Comparison of ENCODE assay signal across 10 cellular contexts in the genomic region with DNA sequence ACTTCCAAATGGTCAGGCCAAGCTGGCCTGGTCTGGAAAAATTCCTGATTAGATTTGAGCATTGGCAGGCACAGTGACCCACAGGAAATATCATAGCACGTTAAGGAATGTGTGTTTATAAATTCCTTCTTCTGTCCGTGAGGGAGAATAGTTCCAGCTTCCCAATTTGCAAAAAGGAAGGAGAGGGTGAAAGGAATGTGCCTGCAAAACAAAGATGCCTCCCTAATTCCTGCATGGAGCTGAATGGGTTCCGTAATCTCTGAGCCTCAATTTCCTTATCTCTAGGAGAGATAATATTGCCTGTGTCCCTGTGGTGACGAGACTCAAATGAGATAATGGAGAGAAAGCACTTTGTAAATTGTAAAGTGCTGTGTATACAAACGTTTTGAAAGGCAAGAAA.
DNase-seq lines count a peak whose midpoint lies in the region; ATAC-seq and TF ChIP-seq lines count a peak whose summit lies in the region.
"Had no signal": no experiment of that assay in that cellular context is flagged by ENCODE, and none has a peak within 500 bp of the region (broad histone marks: within the 10 kb centered on the region; RNA-seq: fewer than 3 reads in every experiment).

No MANE protein-coding gene starts in this region.

- H3K9me3 ChIP-seq in esophagus muscularis mucosa (no peaks in the 10 kb centered on the region), neural cell (ENCODE audit: low read length) (no peaks in the 10 kb centered on the region)
- no peaks in the 10 kb centered on the region for H3K9me3 ChIP-seq in effector memory CD4-positive, alpha-beta T cell (ENCODE audit: control insufficient read depth, low read length)
- no peaks in the 10 kb centered on the region for H3K9me3 ChIP-seq in naive thymus-derived CD4-positive, alpha-beta T cell (ENCODE audit: control insufficient read depth in 2 of 3, low read length in 3 of 3)

- no peak for TF ChIP-seq CTCF in esophagus muscularis mucosa (IDR thresholded peaks at IDR 0.05)
- no peak for TF ChIP-seq CTCF in neural cell (IDR thresholded peaks at IDR 0.05; ENCODE audit: poor library complexity, severe bottlenecking)

- TF ChIP-seq EP300 in esophagus muscularis mucosa (IDR thresholded peaks at IDR 0.05), result no peak
- TF ChIP-seq EP300 in neural cell (conservative IDR thresholded peaks at IDR 0.05; ENCODE audit: poor library complexity, severe bottlenecking), result no peak

- no peak overlapping the region for H3K9ac ChIP-seq in neural cell (ENCODE audit: low read length)

- H3K36me3 ChIP-seq in esophagus muscularis mucosa (no peaks in the 10 kb centered on the region), neural cell (ENCODE audit: insufficient read depth, low read length) (no peaks in the 10 kb centered on the region)
- no peaks in the 10 kb centered on the region for H3K36me3 ChIP-seq in effector memory CD4-positive, alpha-beta T cell (ENCODE audit: control insufficient read depth, insufficient read depth, low read length)
- H3K36me3 ChIP-seq in naive thymus-derived CD4-positive, alpha-beta T cell (ENCODE audit: control insufficient read depth in 2 of 3, insufficient read depth in 3 of 3, low read length in 3 of 3), result no peaks in the 10 kb centered on the region

- no peaks in the 10 kb centered on the region for H4K20me1 ChIP-seq in neural cell (ENCODE audit: insufficient read depth)

- no peak overlapping the region for H3K4me3 ChIP-seq in esophagus muscularis mucosa
- no peak overlapping the region for H3K4me3 ChIP-seq in neural cell (ENCODE audit: low read length)
- no peak overlapping the region for H3K4me3 ChIP-seq in effector memory CD4-positive, alpha-beta T cell (ENCODE audit: insufficient read depth, low read depth, low read length, poor library complexity, severe bottlenecking)
- no peak overlapping the region for H3K4me3 ChIP-seq in naive thymus-derived CD4-positive, alpha-beta T cell (ENCODE audit: low read length)

- H3K9me3 Mint-ChIP-seq in naive thymus-derived CD4-positive, alpha-beta T cell, result no peaks in the 10 kb centered on the region
- H3K9me3 Mint-ChIP-seq: activated naive CD8-positive, alpha-beta T cell treated with anti-CD3 and anti-CD28 coated beads, Interleukin-2, amount 50 U/mL, for 24 hours; CD4-positive, alpha-beta T cell had no signal

- no peak for TF ChIP-seq RAD21 in neural cell (conservative IDR thresholded peaks at IDR 0.05)

- H3K27me3 ChIP-seq in esophagus muscularis mucosa (no peaks in the 10 kb centered on the region), neural cell (ENCODE audit: insufficient read depth, low read depth, low read length) (no peaks in the 10 kb centered on the region)
- no peaks in the 10 kb centered on the region for H3K27me3 ChIP-seq in effector memory CD4-positive, alpha-beta T cell (replicated peaks; ENCODE audit: control insufficient read depth, insufficient read depth, low read length, poor library complexity, severe bottlenecking)
- H3K27me3 ChIP-seq in naive thymus-derived CD4-positive, alpha-beta T cell (ENCODE audit: control insufficient read depth in 2 of 2, insufficient read depth in 2 of 2, low read length in 2 of 2), result no peaks in the 10 kb centered on the region

- intact Hi-C loops in esophagus muscularis mucosa (cut with DNase I), result no loop called here
- intact Hi-C loops in naive thymus-derived CD4-positive, alpha-beta T cell (cut with micrococcal nuclease), result no loop called here

- H3F3A ChIP-seq in neural cell (ENCODE audit: insufficient read depth, low read length, poor library complexity, severe bottlenecking), result no peaks in the 10 kb centered on the region

- TF ChIP-seq POLR2A in esophagus muscularis mucosa (IDR thresholded peaks at IDR 0.05; ENCODE audit: low read depth), result no peak

- H3K9me2 ChIP-seq in neural cell (ENCODE audit: insufficient read depth, low read length), result no peaks in the 10 kb centered on the region

- no peaks in the 10 kb centered on the region for H3K79me2 ChIP-seq in neural cell (replicated peaks; ENCODE audit: insufficient read depth, low read length)

- peaks cover 0 to 19% (median 13%) of the 10 kb centered on the region in 4 donors for H3K4me1 ChIP-seq in esophagus muscularis mucosa
- H3K4me1 ChIP-seq in effector memory CD4-positive, alpha-beta T cell (ENCODE audit: control insufficient read depth, insufficient read depth, low read length, poor library complexity, severe bottlenecking), result no peaks in the 10 kb centered on the region
- no peaks in the 10 kb centered on the region for H3K4me1 ChIP-seq in naive thymus-derived CD4-positive, alpha-beta T cell (ENCODE audit: control insufficient read depth in 2 of 2, insufficient read depth in 2 of 2, low read length in 2 of 2)

- WGBS in esophagus muscularis mucosa, result 8% methylated on average over 5 of the region's 5 CpGs

- no peaks in the 10 kb centered on the region for H3K36me3 Mint-ChIP-seq in naive thymus-derived CD4-positive, alpha-beta T cell

- peaks cover 13 to 37% (median 18%) of the 10 kb centered on the region in 5 donors for H3K27me3 Mint-ChIP-seq in naive thymus-derived CD4-positive, alpha-beta T cell

- CTCF ChIA-PET in naive thymus-derived CD4-positive, alpha-beta T cell (lab: Charles Lee), result no interaction called here

- H3K27ac Mint-ChIP-seq in naive thymus-derived CD4-positive, alpha-beta T cell, result no peak overlapping the region
- H3K27ac Mint-ChIP-seq: activated naive CD8-positive, alpha-beta T cell treated with anti-CD3 and anti-CD28 coated beads, Interleukin-2, amount 50 U/mL, for 24 hours; CD4-positive, alpha-beta T cell had no signal

- H3K4me3 Mint-ChIP-seq in naive thymus-derived CD4-positive, alpha-beta T cell, result no peak overlapping the region
- H3K4me3 Mint-ChIP-seq: activated naive CD8-positive, alpha-beta T cell treated with anti-CD3 and anti-CD28 coated beads, Interleukin-2, amount 50 U/mL, for 24 hours; CD4-positive, alpha-beta T cell had no signal

- H3K4me1 Mint-ChIP-seq in naive thymus-derived CD4-positive, alpha-beta T cell, result no peaks in the 10 kb centered on the region
- H3K4me1 Mint-ChIP-seq: activated naive CD8-positive, alpha-beta T cell treated with anti-CD3 and anti-CD28 coated beads, Interleukin-2, amount 50 U/mL, for 24 hours had no signal

- H3K27ac ChIP-seq in esophagus muscularis mucosa (replicated peaks in 1 of 4), result peak overlapping the region in 3 of 4 donors; percentile 24 to 53 (median 51)
- no peak overlapping the region for H3K27ac ChIP-seq in neural cell (ENCODE audit: low read length)
- no peak overlapping the region for H3K27ac ChIP-seq in effector memory CD4-positive, alpha-beta T cell (ENCODE audit: insufficient read depth, low read length, poor library complexity, severe bottlenecking)
- no peak overlapping the region for H3K27ac ChIP-seq in naive thymus-derived CD4-positive, alpha-beta T cell (ENCODE audit: low read depth, low read length)

- POLR2A ChIA-PET in naive thymus-derived CD4-positive, alpha-beta T cell (lab: Charles Lee), result no interaction called here

- peak; percentile 74 for DNase-seq in EL
- DNase-seq in NCI-H2227 (lab: John Stamatoyannopoulos, UW; ENCODE audit: unreplicated experiment), result peak; percentile 49
- no peak for DNase-seq in esophagus muscularis mucosa (ENCODE audit: extremely low spot score)
- no peak for DNase-seq in effector memory CD4-positive, alpha-beta T cell
- no peak for DNase-seq in naive thymus-derived CD4-positive, alpha-beta T cell
- DNase-seq in NCI-H128 (lab: John Stamatoyannopoulos, UW; ENCODE audit: unreplicated experiment), result no peak
- DNase-seq: activated naive CD8-positive, alpha-beta T cell treated with anti-CD3 and anti-CD28 coated beads, Interleukin-2, amount 50 U/mL, for 24 hours; CD4-positive, alpha-beta T cell had no signal

- H2AFZ ChIP-seq in neural cell (ENCODE audit: low read depth, low read length), result no peak overlapping the region

- no peak overlapping the region for H3K4me2 ChIP-seq in neural cell (ENCODE audit: low read length)

- ATAC-seq in naive thymus-derived CD4-positive, alpha-beta T cell, result no peak
- no peak for ATAC-seq in GM19395 (IDR thresholded peaks at IDR 0.05; ENCODE audit: unreplicated experiment)
- ATAC-seq: activated naive CD8-positive, alpha-beta T cell treated with anti-CD3 and anti-CD28 coated beads, Interleukin-2, amount 50 U/mL, for 24 hours had no signal

TF ChIP-seq in neural cell, 6 proteins besides CTCF, POLR2A, EP300 and RAD21:
- TF ChIP-seq TAF1 (IDR thresholded peaks at IDR 0.05; ENCODE audit: low read depth) (no peak), EZH2 (IDR thresholded peaks at IDR 0.05; ENCODE audit: borderline replicate concordance, insufficient read depth, low read length, poor library complexity, severe bottlenecking) (no peak), SMC3 (conservative IDR thresholded peaks at IDR 0.05; ENCODE audit: poor library complexity) (no peak), POLR2AphosphoS5 (IDR thresholded peaks at IDR 0.05) (peak; percentile 43)

Comparison
In these comparisons a context has a peak if more than half of its experiments do, and no peak if none do; other contexts are left out.
1. DNase-seq: peak in EL (single experiment) and NCI-H2227 (single experiment); none in esophagus muscularis mucosa (single experiment), effector memory CD4-positive, alpha-beta T cell (0 of 3), naive thymus-derived CD4-positive, alpha-beta T cell (0 of 9) and NCI-H128 (single experiment).
2. H3K27ac ChIP-seq: peak in esophagus muscularis mucosa (3 of 4); none in neural cell (single experiment), effector memory CD4-positive, alpha-beta T cell (single experiment) and naive thymus-derived CD4-positive, alpha-beta T cell (single experiment).